In the genomic region with DNA sequence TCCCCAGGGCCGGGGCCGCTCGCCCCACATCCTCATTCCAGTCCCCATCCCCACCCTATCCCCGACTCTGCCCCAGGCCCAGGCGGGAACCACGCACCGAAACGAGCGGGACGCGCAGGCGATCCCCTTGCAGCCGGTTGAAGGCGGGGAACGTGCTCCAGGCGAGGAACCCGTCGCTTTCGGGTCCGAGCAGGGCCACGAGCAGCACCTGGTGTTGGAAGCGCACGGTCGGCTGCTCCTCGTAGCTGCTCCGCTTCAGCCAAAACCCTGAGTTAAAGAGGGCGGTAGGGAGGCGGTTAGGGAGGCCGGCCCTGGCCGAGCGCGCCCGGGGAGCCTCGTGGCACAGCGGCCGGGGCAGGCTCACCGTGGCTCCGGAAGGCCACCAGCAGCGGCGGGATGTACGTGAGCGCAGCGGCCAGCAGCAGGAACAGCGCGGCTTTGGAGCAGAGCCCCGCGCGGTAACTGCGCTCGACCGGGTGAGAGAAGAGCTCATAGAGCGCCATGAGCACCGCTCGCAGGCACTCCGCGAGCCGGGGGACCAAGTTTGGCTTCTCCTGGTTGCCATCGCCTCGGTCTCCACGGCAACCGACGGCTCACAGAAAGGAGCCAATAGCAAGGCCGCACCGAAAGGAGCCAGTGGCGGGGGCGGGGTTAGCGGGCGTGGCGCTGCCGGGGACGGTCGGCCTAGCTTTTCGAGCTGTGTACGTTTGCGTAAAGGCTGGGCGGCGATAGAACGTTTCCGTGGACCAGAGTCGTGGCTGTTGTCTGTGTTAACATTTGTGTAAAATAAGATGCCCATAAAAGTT, we compare ENCODE assay signal across 8 cellular contexts. TPM values are rescaled to one million over a fixed set of nuclear protein-coding genes. Genes with fewer than 3 reads are reported as not detected.
A peak's percentile ranks its signal among the peaks of the same experiment; 100 is the strongest.
DNase-seq lines count a peak whose midpoint lies in the region; ATAC-seq and TF ChIP-seq lines count a peak whose summit lies in the region.

A gene with protein sequence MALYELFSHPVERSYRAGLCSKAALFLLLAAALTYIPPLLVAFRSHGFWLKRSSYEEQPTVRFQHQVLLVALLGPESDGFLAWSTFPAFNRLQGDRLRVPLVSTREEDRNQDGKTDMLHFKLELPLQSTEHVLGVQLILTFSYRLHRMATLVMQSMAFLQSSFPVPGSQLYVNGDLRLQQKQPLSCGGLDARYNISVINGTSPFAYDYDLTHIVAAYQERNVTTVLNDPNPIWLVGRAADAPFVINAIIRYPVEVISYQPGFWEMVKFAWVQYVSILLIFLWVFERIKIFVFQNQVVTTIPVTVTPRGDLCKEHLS (minus strand): TSS at position 546 of the 806 bp plus-strand sequence. CDS start 43 bp downstream, at position 503.

- H3K27me3 Mint-ChIP-seq in GM23338 (ENCODE audit: insufficient read depth, low read depth, poor library complexity) (peaks cover 11% of the 10 kb centered on the region), neural progenitor cell (ENCODE audit: insufficient read depth, low read depth) (peaks cover 3% of the 10 kb centered on the region)

- TF ChIP-seq CTCF in GM23338 (conservative IDR thresholded peaks at IDR 0.05; ENCODE audit: low read depth in 2 of 2) = no peak
- TF ChIP-seq CTCF in foreskin keratinocyte (conservative IDR thresholded peaks at IDR 0.05) = peak; percentile 31
- no peak for TF ChIP-seq CTCF in neural progenitor cell (IDR thresholded peaks at IDR 0.05)

- DNase-seq in ELR (ENCODE audit: low read depth) (peak; percentile 95), GM23338 (ENCODE audit: low spot score) (peak; percentile 97), LHCN-M2 (ENCODE audit: low read depth) (peak; percentile 90), SHP77 treated with DMSO at 0.1 percent for 48 hours (lab: John Stamatoyannopoulos, UW) (peak; percentile 91), activated gamma-delta T cell treated with Interleukin-2 at 50 U/mL for 16 hours (peak; percentile 97), foreskin keratinocyte (peak; percentile 73 to 85), neural progenitor cell (ENCODE audit: low spot score) (peak; percentile 99)

- H3K4me1 ChIP-seq in GM23338 (ENCODE audit: insufficient read depth) (peaks cover 23% of the 10 kb centered on the region), foreskin keratinocyte (peaks cover 9% of the 10 kb centered on the region), neural progenitor cell (peaks cover 23% of the 10 kb centered on the region), stomach smooth muscle (ENCODE audit: control insufficient read depth, insufficient read depth, low read length) (peaks cover 6% of the 10 kb centered on the region)

- ATAC-seq in GM23338 (peak; percentile 89), foreskin keratinocyte (peak; percentile 93)

- H3K4me3 ChIP-seq in GM23338 (peak within 1 kb of the TSS; percentile 73), neural progenitor cell (peak within 1 kb of the TSS; percentile 67), stomach smooth muscle (ENCODE audit: low read length in 2 of 2) (peak within 1 kb of the TSS; percentile 87 to 96)

- H3K27ac Mint-ChIP-seq in GM23338 = peak within 1 kb of the TSS; percentile 98
- H3K27ac Mint-ChIP-seq in neural progenitor cell = peak within 1 kb of the TSS; percentile 92

- H3K9me3 ChIP-seq in neural progenitor cell (ENCODE audit: low read depth) (no peaks in the 10 kb centered on the region), stomach smooth muscle (ENCODE audit: control insufficient read depth in 2 of 2, low read length in 2 of 2) (no peaks in the 10 kb centered on the region)

- H3K4me2 ChIP-seq in GM23338 = peak within 1 kb of the TSS; percentile 87
- H3K4me2 ChIP-seq in neural progenitor cell = peak within 1 kb of the TSS; percentile 91

- no peaks in the 10 kb centered on the region for H3K27me3 ChIP-seq in GM23338 (ENCODE audit: insufficient read depth)
- H3K27me3 ChIP-seq in foreskin keratinocyte = no peaks in the 10 kb centered on the region
- no peaks in the 10 kb centered on the region for H3K27me3 ChIP-seq in neural progenitor cell
- H3K27me3 ChIP-seq in stomach smooth muscle (ENCODE audit: control insufficient read depth in 1 of 2, insufficient read depth in 2 of 2, low read length in 2 of 2) = no peaks in the 10 kb centered on the region

- H3F3A ChIP-seq in GM23338 (replicated peaks; ENCODE audit: low read depth) = no peaks in the 10 kb centered on the region
- H3F3A ChIP-seq in neural progenitor cell (ENCODE audit: low read depth) = peaks cover 17% of the 10 kb centered on the region

- H2AFZ ChIP-seq in GM23338 (peak within 1 kb of the TSS; percentile 89), neural progenitor cell (replicated peaks) (peak within 1 kb of the TSS; percentile 76)

- H3K79me2 ChIP-seq in GM23338 (replicated peaks; ENCODE audit: insufficient read depth) (no peaks in the 10 kb centered on the region; the same call in 1 of the 2 replicates), neural progenitor cell (ENCODE audit: low read depth) (peaks cover 9% of the 10 kb centered on the region)

- H4K20me1 ChIP-seq in GM23338 (replicated peaks; ENCODE audit: insufficient read depth) = no peaks in the 10 kb centered on the region
- H4K20me1 ChIP-seq in neural progenitor cell (ENCODE audit: low read depth) = no peaks in the 10 kb centered on the region

- H3K36me3 Mint-ChIP-seq in GM23338 (ENCODE audit: low read depth) (no peaks in the 10 kb centered on the region), neural progenitor cell (no peaks in the 10 kb centered on the region)

- H3K4me3 Mint-ChIP-seq in GM23338 (peak within 1 kb of the TSS; percentile 96), neural progenitor cell (peak within 1 kb of the TSS; percentile 100)

- no peaks in the 10 kb centered on the region for H3K9me2 ChIP-seq in GM23338 (ENCODE audit: insufficient read depth)

- H3K9me3 Mint-ChIP-seq in GM23338 (no peaks in the 10 kb centered on the region), neural progenitor cell (no peaks in the 10 kb centered on the region)

- H3K4me1 Mint-ChIP-seq in GM23338 (peaks cover 22% of the 10 kb centered on the region), neural progenitor cell (peaks cover 29% of the 10 kb centered on the region)

- H3K27ac ChIP-seq in GM23338 (ENCODE audit: low read depth) (no peak within 1 kb of the TSS), foreskin keratinocyte (peak within 1 kb of the TSS; percentile 8), neural progenitor cell (no peak within 1 kb of the TSS), stomach smooth muscle (ENCODE audit: low read length) (peak within 1 kb of the TSS; percentile 86)

- H3K36me3 ChIP-seq in GM23338 (ENCODE audit: insufficient read depth) (no peaks in the 10 kb centered on the region), neural progenitor cell (no peaks in the 10 kb centered on the region), stomach smooth muscle (ENCODE audit: control insufficient read depth in 2 of 2, insufficient read depth in 2 of 2, low read length in 2 of 2) (no peaks in the 10 kb centered on the region)

- H3K9ac ChIP-seq in neural progenitor cell (no peak within 1 kb of the TSS), stomach smooth muscle (ENCODE audit: low read length in 2 of 2) (peak within 1 kb of the TSS; percentile 52 to 76)

TF ChIP-seq in GM23338, 12 proteins besides CTCF, POLR2A, EP300 and RAD21:
- TF ChIP-seq CREB1 (CRISPR knock-in tag; IDR thresholded peaks at IDR 0.05; ENCODE audit: low read depth) (no peak), POLR2AphosphoS5 (IDR thresholded peaks at IDR 0.05; ENCODE audit: low read depth) (peak; percentile 59; the same call in 1 of the 2 replicates), EZH2phosphoT487 (IDR thresholded peaks at IDR 0.05; ENCODE audit: unreplicated experiment) (no peak), ZNF114 (CRISPR knock-in tag; IDR thresholded peaks at IDR 0.05) (no peak)

RNA-seq across cellular contexts. Expression of the gene that starts here (rescaled TPM):
- total RNA-seq in GM23338 (2014; rRNA removed; shearing (Covaris generic)) = 9.3 and 19.9 TPM in 2 replicates
- polyA plus RNA-seq in GM23338 (2016; fragmentation: Nextera tagmentation; extraction: Ambion mirVana) (4.9 and 5.3 TPM in 2 replicates), foreskin keratinocyte (7.1 and 7.3 TPM in 2 replicates)
- total RNA-seq in LHCN-M2 (2014; rRNA removed) (6.2 and 8.3 TPM in 2 replicates), foreskin keratinocyte (9.0 and 10.3 TPM in 2 replicates), neural progenitor cell (ENCODE audit: low replicate concordance) (10.9 and 14.4 TPM in 2 replicates)
- polyA plus RNA-seq in LHCN-M2 (2012) = 4.5 TPM

Comparison
In these comparisons a context has a peak if more than half of its experiments do, and no peak if none do; other contexts are left out.
1. H3K27ac ChIP-seq: peak in foreskin keratinocyte (single experiment) and stomach smooth muscle (single experiment); none in GM23338 (single experiment) and neural progenitor cell (single experiment).
2. Peak in every context shown above with its lines, with median percentiles within 50 percentile points of each other: DNase-seq and H3K4me3 ChIP-seq.